In the genomic region with DNA sequence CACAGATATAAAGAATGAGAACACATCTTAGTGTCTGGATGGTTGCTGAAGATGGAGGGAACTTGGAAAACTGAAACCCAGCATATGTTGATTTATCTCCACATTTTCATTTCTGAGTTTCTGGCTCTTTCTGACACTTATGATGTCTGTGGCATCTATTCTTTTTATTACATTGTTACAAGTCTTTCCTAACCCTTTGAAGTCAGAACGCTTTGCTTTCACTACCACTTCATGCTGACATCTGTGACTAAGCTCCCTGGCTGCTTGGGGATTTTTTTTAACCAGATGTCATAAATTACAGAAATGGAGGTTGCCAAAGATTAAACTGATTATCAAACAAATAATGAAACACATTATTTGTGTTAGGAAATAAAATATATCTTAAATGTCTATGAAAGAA, we compare ENCODE assay signal across 8 cellular contexts.
DNase-seq lines count a peak whose midpoint lies in the region; ATAC-seq, FAIRE-seq and TF ChIP-seq lines count a peak whose summit lies in the region.

No MANE protein-coding gene starts in this region.

- peaks cover 5% of the 10 kb centered on the region for H3K27me3 Mint-ChIP-seq in T-helper 2 cell treated with Interferon-gamma antibody and Interleukin-4, amounts not matched to agents 5 μg/mL and 100 μg/mL, for 36 hours (ENCODE audit: low read depth)

- DNase-seq in T-helper 2 cell treated with Interferon-gamma antibody and Interleukin-4, amounts not matched to agents 5 μg/mL and 100 μg/mL, for 36 hours (ENCODE audit: low spot score) = peak; percentile 33
- DNase-seq in non-pigmented ciliary epithelial cell (ENCODE audit: low read depth) (peak; percentile 71), midbrain (lab: John Stamatoyannopoulos, UW) (no peak), D721Med (ENCODE audit: insufficient read length, low spot score) (no peak), smooth muscle cell (lab: John Stamatoyannopoulos, UW; ENCODE audit: unreplicated experiment) (no peak)

- H3K4me3 ChIP-seq in smooth muscle cell = no peak overlapping the region

- no peak overlapping the region for H3K27ac ChIP-seq in smooth muscle cell (ENCODE audit: low read depth)

- ATAC-seq in GM18517 (IDR thresholded peaks at IDR 0.05; ENCODE audit: unreplicated experiment) (peak; percentile 59), HG02938 (IDR thresholded peaks at IDR 0.05; ENCODE audit: unreplicated experiment) (peak; percentile 49), GM21528 (IDR thresholded peaks at IDR 0.05; ENCODE audit: low FRiP score, unreplicated experiment) (no peak)

- no peaks in the 10 kb centered on the region for H3K9me3 ChIP-seq in smooth muscle cell (replicated peaks; ENCODE audit: low read depth)

- H3K4me2 ChIP-seq in smooth muscle cell = no peak overlapping the region

- no peaks in the 10 kb centered on the region for H3K36me3 ChIP-seq in smooth muscle cell (ENCODE audit: low read depth)

- H3K4me1 Mint-ChIP-seq in T-helper 2 cell treated with Interferon-gamma antibody and Interleukin-4, amounts not matched to agents 5 μg/mL and 100 μg/mL, for 36 hours (ENCODE audit: low read depth) = peaks cover 3% of the 10 kb centered on the region

- no peaks in the 10 kb centered on the region for H3K27me3 ChIP-seq in smooth muscle cell (ENCODE audit: low read depth)

- H3K36me3 Mint-ChIP-seq in T-helper 2 cell treated with Interferon-gamma antibody and Interleukin-4, amounts not matched to agents 5 μg/mL and 100 μg/mL, for 36 hours (ENCODE audit: low read depth) = no peaks in the 10 kb centered on the region

- no peaks in the 10 kb centered on the region for H4K20me1 ChIP-seq in smooth muscle cell (ENCODE audit: low read depth)

- no peaks in the 10 kb centered on the region for H3K4me1 ChIP-seq in smooth muscle cell (ENCODE audit: low read depth)

- H3K9me3 Mint-ChIP-seq in T-helper 2 cell treated with Interferon-gamma antibody and Interleukin-4, amounts not matched to agents 5 μg/mL and 100 μg/mL, for 36 hours = no peaks in the 10 kb centered on the region

- H3K4me3 Mint-ChIP-seq in T-helper 2 cell treated with Interferon-gamma antibody and Interleukin-4, amounts not matched to agents 5 μg/mL and 100 μg/mL, for 36 hours = no peak overlapping the region

- no peak overlapping the region for H3K9ac ChIP-seq in smooth muscle cell (ENCODE audit: low read depth)

- H2AFZ ChIP-seq in smooth muscle cell (ENCODE audit: low read depth) = no peak overlapping the region

- H3K27ac Mint-ChIP-seq in T-helper 2 cell treated with Interferon-gamma antibody and Interleukin-4, amounts not matched to agents 5 μg/mL and 100 μg/mL, for 36 hours = no peak overlapping the region

- no peaks in the 10 kb centered on the region for H3F3A ChIP-seq in smooth muscle cell (ENCODE audit: low read depth)

- FAIRE-seq in D721Med (lab: Jason Lieb, UNC) = no peak

- TF ChIP-seq CTCF in D721Med (IDR thresholded peaks at IDR 0.05; ENCODE audit: insufficient read depth, missing control alignments) (no peak), smooth muscle cell (IDR thresholded peaks at IDR 0.05; ENCODE audit: borderline replicate concordance, insufficient read depth, poor library complexity, severe bottlenecking) (no peak)

- 0% methylated on average over 1 of the region's 1 CpG for WGBS in smooth muscle cell (ENCODE audit: low lambda C conversion rate)

- H3K79me2 ChIP-seq in smooth muscle cell (ENCODE audit: low read depth) = no peaks in the 10 kb centered on the region

Comparison
In these comparisons a context has a peak if more than half of its experiments do, and no peak if none do; other contexts are left out.
1. DNase-seq: peak in T-helper 2 cell treated with Interferon-gamma antibody and Interleukin-4, amounts not matched to agents 5 μg/mL and 100 μg/mL, for 36 hours (single experiment) and non-pigmented ciliary epithelial cell (single experiment); none in midbrain (single experiment), D721Med (single experiment) and smooth muscle cell (single experiment).